In genomic region chr20:42754713-42755112, GRCh38 we compare ENCODE assay signal across 22 cellular contexts.
DNase-seq lines count a peak whose midpoint lies in the region; ATAC-seq and TF ChIP-seq lines count a peak whose summit lies in the region.
"Had no signal": no experiment of that assay in that cellular context is flagged by ENCODE, and none has a peak within 500 bp of the region (broad histone marks: within the 10 kb centered on the region; RNA-seq: fewer than 3 reads in every experiment).

No MANE protein-coding gene starts in this region.

- no peak overlapping the region for H3K9ac ChIP-seq in neural progenitor cell
- H3K9ac ChIP-seq: KMS-11 had no signal

- H3K4me3 Mint-ChIP-seq in neural progenitor cell, result peak overlapping the region; percentile 39

- intact Hi-C loops in left cardiac atrium (cut with DNase I) (no loop called here), cardiac septum (cut with DNase I) (no loop called here), upper lobe of right lung (cut with DNase I) (no loop called here)

- H3K4me1 ChIP-seq in hepatocyte (ENCODE audit: insufficient read depth), result no peaks in the 10 kb centered on the region
- no peaks in the 10 kb centered on the region for H3K4me1 ChIP-seq in neural progenitor cell
- H3K4me1 ChIP-seq in upper lobe of right lung, result no peaks in the 10 kb centered on the region
- H3K4me1 ChIP-seq: BE2C, Peyer's patch, SJSA1 had no signal

- no peaks in the 10 kb centered on the region for H3K36me3 Mint-ChIP-seq in neural progenitor cell

- H4K20me1 ChIP-seq in hepatocyte (ENCODE audit: insufficient read depth, poor library complexity, severe bottlenecking), result no peaks in the 10 kb centered on the region
- no peaks in the 10 kb centered on the region for H4K20me1 ChIP-seq in neural progenitor cell (ENCODE audit: low read depth)

- peaks cover 4% of the 10 kb centered on the region for H3K4me1 Mint-ChIP-seq in neural progenitor cell

- H3K9me3 Mint-ChIP-seq in neural progenitor cell, result no peaks in the 10 kb centered on the region

- peak overlapping the region; percentile 36 for H3K27ac ChIP-seq in hepatocyte
- no peak overlapping the region for H3K27ac ChIP-seq in neural progenitor cell
- H3K27ac ChIP-seq in upper lobe of right lung, result no peak overlapping the region
- H3K27ac ChIP-seq: KMS-11, Peyer's patch, SJSA1 had no signal

- H3K79me2 ChIP-seq in hepatocyte (no peaks in the 10 kb centered on the region), neural progenitor cell (ENCODE audit: low read depth) (no peaks in the 10 kb centered on the region)

- H3K27me3 Mint-ChIP-seq in neural progenitor cell (ENCODE audit: insufficient read depth, low read depth), result peaks cover 2% of the 10 kb centered on the region

- H3K4me3 ChIP-seq in hepatocyte (no peak overlapping the region), neural progenitor cell (no peak overlapping the region), upper lobe of right lung (no peak overlapping the region)
- H3K4me3 ChIP-seq: Peyer's patch, SJSA1 had no signal

- H3K27me3 ChIP-seq in hepatocyte (no peaks in the 10 kb centered on the region), neural progenitor cell (no peaks in the 10 kb centered on the region), upper lobe of right lung (no peaks in the 10 kb centered on the region)
- H3K27me3 ChIP-seq: BE2C, Peyer's patch, SJSA1 had no signal

- H3K9me2 ChIP-seq in hepatocyte (replicated peaks; ENCODE audit: insufficient read depth), result no peaks in the 10 kb centered on the region

- H3F3A ChIP-seq in neural progenitor cell (ENCODE audit: low read depth), result no peaks in the 10 kb centered on the region

- H2AFZ ChIP-seq in hepatocyte, result no peak overlapping the region
- H2AFZ ChIP-seq in neural progenitor cell (replicated peaks), result no peak overlapping the region

- H3K36me3 ChIP-seq in hepatocyte (replicated peaks; ENCODE audit: insufficient read depth, low read depth), result no peaks in the 10 kb centered on the region
- no peaks in the 10 kb centered on the region for H3K36me3 ChIP-seq in neural progenitor cell
- no peaks in the 10 kb centered on the region for H3K36me3 ChIP-seq in upper lobe of right lung
- H3K36me3 ChIP-seq: BE2C, Peyer's patch, SJSA1 had no signal

- H3K9me3 ChIP-seq in hepatocyte (ENCODE audit: low read depth), result no peaks in the 10 kb centered on the region
- H3K9me3 ChIP-seq in neural progenitor cell (ENCODE audit: low read depth), result no peaks in the 10 kb centered on the region
- H3K9me3 ChIP-seq in upper lobe of right lung, result no peaks in the 10 kb centered on the region
- H3K9me3 ChIP-seq: BE2C, Peyer's patch, SJSA1 had no signal

- DNase-seq in left cardiac atrium, result peak; percentile 45
- DNase-seq in cardiac septum (ENCODE audit: low spot score), result no peak
- peak; percentile 13 for DNase-seq in hepatocyte (ENCODE audit: low spot score)
- DNase-seq in neural progenitor cell (ENCODE audit: low spot score), result no peak
- peak; percentile 74 for DNase-seq in upper lobe of right lung
- no peak for DNase-seq in SW 1271 (lab: John Stamatoyannopoulos, UW)
- DNase-seq: BE2C, DMS53, GDM1, GOT3, HCEC 1CT, IMR-90, NCI-H1105, NCI-H1694, NCI-H2081, NCI-H2171 treated with DMSO at 0.1 percent for 48 hours, NCI-H446 treated with DMSO at 0.1 percent for 48 hours, NCI-H748 treated with DMSO at 0.1 percent for 48 hours, Peyer's patch had no signal

- H3K4me2 ChIP-seq in hepatocyte (no peak overlapping the region), neural progenitor cell (no peak overlapping the region)
- H3K4me2 ChIP-seq: KMS-11 had no signal

- 55% methylated on average over 2 of the region's 2 CpGs for WGBS in hepatocyte (ENCODE audit: low lambda C conversion rate, missing lambda C conversion rate)

- no peak for TF ChIP-seq CTCF in hepatocyte (IDR thresholded peaks at IDR 0.05; ENCODE audit: poor library complexity)
- TF ChIP-seq CTCF in neural progenitor cell (IDR thresholded peaks at IDR 0.05), result no peak
- no peak for TF ChIP-seq CTCF in upper lobe of right lung (IDR thresholded peaks at IDR 0.05)

- H3K27ac Mint-ChIP-seq in neural progenitor cell, result peak overlapping the region; percentile 19

- ATAC-seq in left cardiac atrium, result peak; percentile 23 to 86
- peak; percentile 67 for ATAC-seq in upper lobe of right lung
- ATAC-seq in GM21381 (IDR thresholded peaks at IDR 0.05; ENCODE audit: unreplicated experiment), result no peak

Comparison
In these comparisons a context has a peak if more than half of its experiments do, and no peak if none do; other contexts are left out.
1. DNase-seq: peak in left cardiac atrium (single experiment), hepatocyte (single experiment) and upper lobe of right lung (single experiment); none in cardiac septum (single experiment), neural progenitor cell (single experiment) and SW 1271 (0 of 2).